25 cellular contexts compared by ENCODE assay signal in genomic region chr5:89123607-89124006, GRCh38.
"Had no signal": no experiment of that assay in that cellular context is flagged by ENCODE, and none has a peak within 500 bp of the region (broad histone marks: within the 10 kb centered on the region; RNA-seq: fewer than 3 reads in every experiment).

No MANE protein-coding gene starts in this region.

- H3K36me3 ChIP-seq: left ventricle myocardium inferior, ovary, right atrium auricular region, stomach, thyroid gland, transverse colon, upper lobe of left lung, vagina had no signal

- FAIRE-seq: islet of Langerhans had no signal

- ATAC-seq: naive thymus-derived CD4-positive, alpha-beta T cell; natural killer cell treated with Interleukin-12 subunit alpha and Interleukin-12 subunit beta and Interleukin-15 and Interleukin-18, amount 100 ng/mL, for 72 hours; sciatic nerve; stimulated activated naive B cell treated with anti-CD40 and anti-IgM and Interleukin-4, amounts not matched to agents 10 μg/mL and 1 μg/mL and 100 μg/mL, for 72 hours; stimulated activated naive CD8-positive, alpha-beta T cell treated with anti-CD3 and anti-CD28 coated beads, Interleukin-15, Interleukin-2, amounts not matched to agents 100 U/mL and 50 U/mL, for 24 hours had no signal

- H3K27ac ChIP-seq: left ventricle myocardium inferior, ovary, right atrium auricular region, skin epidermis, stomach, testis, thyroid gland, transverse colon, upper lobe of left lung, vagina had no signal

- DNase-seq: hypothalamus; immature natural killer cell; kidney; left ventricle myocardium inferior; mesendoderm; naive thymus-derived CD4-positive, alpha-beta T cell; ovary; stimulated activated CD4-positive, alpha-beta T cell treated with anti-CD3 and anti-CD28 coated beads, Interleukin-12 subunit alpha, Interleukin-12 subunit beta, amount 100 ng/mL, for 4 hours; stimulated activated CD4-positive, alpha-beta T cell treated with anti-CD3 and anti-CD28 coated beads, Interleukin-15, amount 100 ng/mL, for 24 hours; stimulated activated CD4-positive, alpha-beta T cell treated with anti-CD3 and anti-CD28 coated beads, Interleukin-2, amount 100 ng/mL, for 24 hours; stimulated activated CD4-positive, alpha-beta T cell treated with anti-CD3 and anti-CD28 coated beads, Interleukin-4, amount 100 ng/mL, for 1 hour; stimulated activated naive B cell treated with anti-CD40 and anti-IgM and Interleukin-4, amounts not matched to agents 10 μg/mL and 1 μg/mL and 100 μg/mL, for 72 hours; stimulated activated naive CD8-positive, alpha-beta T cell treated with anti-CD3 and anti-CD28 coated beads, Interleukin-15, Interleukin-2, amounts not matched to agents 100 U/mL and 50 U/mL, for 24 hours; stomach; testis; thyroid gland; transverse colon; upper lobe of left lung had no signal

- H3K9me3 ChIP-seq: left ventricle myocardium inferior, ovary, right atrium auricular region, stomach, testis, thyroid gland, transverse colon, upper lobe of left lung, vagina had no signal

- H3K27me3 ChIP-seq: ovary, right atrium auricular region, stomach, testis, thyroid gland, transverse colon, upper lobe of left lung, vagina had no signal

- H3K4me3 ChIP-seq: left ventricle myocardium inferior, lung, ovary, right atrium auricular region, skin epidermis, stomach, testis, thyroid gland, transverse colon, upper lobe of left lung, vagina had no signal

- H3K4me1 ChIP-seq: left ventricle myocardium inferior, right atrium auricular region, stomach, testis, thyroid gland, upper lobe of left lung, vagina had no signal
